Comparison of ENCODE assay signal across 15 cellular contexts in the genomic region with DNA sequence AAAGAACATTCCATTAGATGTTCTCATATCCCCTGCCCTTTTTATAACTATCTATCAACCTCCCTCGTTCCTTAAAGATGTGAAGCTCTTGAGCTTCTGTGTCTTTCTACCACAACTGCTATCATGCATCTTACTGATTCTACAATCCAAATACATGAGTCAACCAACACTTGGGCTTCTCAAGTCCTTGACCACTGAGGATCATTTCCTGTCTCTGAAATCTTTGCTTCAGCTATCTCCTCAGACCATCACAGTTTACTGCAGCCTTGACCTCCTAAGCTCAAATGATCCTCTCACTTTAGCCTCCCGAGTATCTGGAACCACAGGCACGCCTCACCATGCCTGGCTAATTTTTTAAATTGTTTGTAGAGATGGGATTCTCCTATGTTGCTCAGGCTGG.
"Had no signal": no experiment of that assay in that cellular context is flagged by ENCODE, and none has a peak within 500 bp of the region (broad histone marks: within the 10 kb centered on the region; RNA-seq: fewer than 3 reads in every experiment).

No MANE protein-coding gene starts in this region.

- H3K27me3 Mint-ChIP-seq: activated naive CD8-positive, alpha-beta T cell treated with anti-CD3 and anti-CD28 coated beads, Interleukin-2, amount 10 ng/mL, durations not matched to agents 7 days and 5 days had no signal

- H3K4me1 ChIP-seq: heart left ventricle, pancreas had no signal

- H3K36me3 ChIP-seq: cardiac muscle cell, heart left ventricle, pancreas, thoracic aorta had no signal

- H3K4me3 Mint-ChIP-seq: activated naive CD8-positive, alpha-beta T cell treated with anti-CD3 and anti-CD28 coated beads, Interleukin-2, amount 10 ng/mL, durations not matched to agents 7 days and 5 days; immature natural killer cell; neural crest cell; stimulated activated effector memory CD8-positive, alpha-beta T cell treated with anti-CD3 and anti-CD28 coated beads, Interleukin-12 subunit alpha, Interleukin-12 subunit beta, amount 100 ng/mL, for 72 hours had no signal

- H3K27me3 ChIP-seq: cardiac muscle cell, heart left ventricle, pancreas had no signal

- H3K27ac Mint-ChIP-seq: activated naive CD8-positive, alpha-beta T cell treated with anti-CD3 and anti-CD28 coated beads, Interleukin-2, amount 10 ng/mL, durations not matched to agents 7 days and 5 days; immature natural killer cell; stimulated activated effector memory CD8-positive, alpha-beta T cell treated with anti-CD3 and anti-CD28 coated beads, Interleukin-12 subunit alpha, Interleukin-12 subunit beta, amount 100 ng/mL, for 72 hours had no signal

- H3K9me3 ChIP-seq: heart left ventricle, pancreas, thoracic aorta had no signal

- H3K27ac ChIP-seq: cardiac muscle cell, heart left ventricle, pancreas, thoracic aorta had no signal

- H3K4me3 ChIP-seq: cardiac muscle cell, heart left ventricle, lung, pancreas, thoracic aorta had no signal

- DNase-seq: activated CD4-positive, alpha-beta T cell treated with anti-CD3 and anti-CD28 coated beads, Interleukin-2, amount 50 U/mL, for 1 hour; activated CD8-positive, alpha-beta memory T cell treated with anti-CD3 and anti-CD28 coated beads for 24 hours; activated naive CD4-positive, alpha-beta T cell; activated naive CD8-positive, alpha-beta T cell treated with anti-CD3 and anti-CD28 coated beads, Interleukin-2, amount 10 ng/mL, durations not matched to agents 7 days and 5 days; aorta; heart left ventricle; immature natural killer cell; left colon; pancreas had no signal

- H3K36me3 Mint-ChIP-seq: activated naive CD8-positive, alpha-beta T cell treated with anti-CD3 and anti-CD28 coated beads, Interleukin-2, amount 10 ng/mL, durations not matched to agents 7 days and 5 days; immature natural killer cell; stimulated activated effector memory CD8-positive, alpha-beta T cell treated with anti-CD3 and anti-CD28 coated beads, Interleukin-12 subunit alpha, Interleukin-12 subunit beta, amount 100 ng/mL, for 72 hours had no signal

- H3K4me1 Mint-ChIP-seq: activated naive CD8-positive, alpha-beta T cell treated with anti-CD3 and anti-CD28 coated beads, Interleukin-2, amount 10 ng/mL, durations not matched to agents 7 days and 5 days; immature natural killer cell; neural crest cell; stimulated activated effector memory CD8-positive, alpha-beta T cell treated with anti-CD3 and anti-CD28 coated beads, Interleukin-12 subunit alpha, Interleukin-12 subunit beta, amount 100 ng/mL, for 72 hours had no signal

- H3K9me3 Mint-ChIP-seq: activated naive CD8-positive, alpha-beta T cell treated with anti-CD3 and anti-CD28 coated beads, Interleukin-2, amount 10 ng/mL, durations not matched to agents 7 days and 5 days; immature natural killer cell; stimulated activated effector memory CD8-positive, alpha-beta T cell treated with anti-CD3 and anti-CD28 coated beads, Interleukin-12 subunit alpha, Interleukin-12 subunit beta, amount 100 ng/mL, for 72 hours had no signal

- FAIRE-seq: colon, pancreas had no signal
